In genomic region chr2:218743072-218743471, GRCh38 we compare ENCODE assay signal across 1 cellular context.
TF ChIP-seq lines count a peak whose summit lies in the region.

No MANE protein-coding gene starts in this region.

TF ChIP-seq in GM12878, 131 proteins besides CTCF, POLR2A, EP300 and RAD21 (continued from another document and continues in another):
- TF ChIP-seq, protein P1, sequence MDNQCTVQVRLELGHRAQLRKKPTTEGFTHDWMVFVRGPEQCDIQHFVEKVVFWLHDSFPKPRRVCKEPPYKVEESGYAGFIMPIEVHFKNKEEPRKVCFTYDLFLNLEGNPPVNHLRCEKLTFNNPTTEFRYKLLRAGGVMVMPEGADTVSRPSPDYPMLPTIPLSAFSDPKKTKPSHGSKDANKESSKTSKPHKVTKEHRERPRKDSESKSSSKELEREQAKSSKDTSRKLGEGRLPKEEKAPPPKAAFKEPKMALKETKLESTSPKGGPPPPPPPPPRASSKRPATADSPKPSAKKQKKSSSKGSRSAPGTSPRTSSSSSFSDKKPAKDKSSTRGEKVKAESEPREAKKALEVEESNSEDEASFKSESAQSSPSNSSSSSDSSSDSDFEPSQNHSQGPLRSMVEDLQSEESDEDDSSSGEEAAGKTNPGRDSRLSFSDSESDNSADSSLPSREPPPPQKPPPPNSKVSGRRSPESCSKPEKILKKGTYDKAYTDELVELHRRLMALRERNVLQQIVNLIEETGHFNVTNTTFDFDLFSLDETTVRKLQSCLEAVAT (IDR thresholded peaks at IDR 0.05) = no peak
- peak; percentile 63; the same call in 1 of the 2 replicates for TF ChIP-seq BCL11A (IDR thresholded peaks at IDR 0.05; ENCODE audit: low read depth, low read length)
- no peak for TF ChIP-seq MYB (IDR thresholded peaks at IDR 0.05; ENCODE audit: borderline replicate concordance, low read depth, low read length)
- no peak for TF ChIP-seq BACH1 (IDR thresholded peaks at IDR 0.05; ENCODE audit: borderline replicate concordance)
- no peak for TF ChIP-seq NFYA (IDR thresholded peaks at IDR 0.05; ENCODE audit: borderline replicate concordance, low read depth, low read length)
- TF ChIP-seq CBFB (IDR thresholded peaks at IDR 0.05; ENCODE audit: low read depth) = no peak
- TF ChIP-seq GATAD2B (conservative IDR thresholded peaks at IDR 0.05; ENCODE audit: low read depth) = no peak
- TF ChIP-seq, protein P2, sequence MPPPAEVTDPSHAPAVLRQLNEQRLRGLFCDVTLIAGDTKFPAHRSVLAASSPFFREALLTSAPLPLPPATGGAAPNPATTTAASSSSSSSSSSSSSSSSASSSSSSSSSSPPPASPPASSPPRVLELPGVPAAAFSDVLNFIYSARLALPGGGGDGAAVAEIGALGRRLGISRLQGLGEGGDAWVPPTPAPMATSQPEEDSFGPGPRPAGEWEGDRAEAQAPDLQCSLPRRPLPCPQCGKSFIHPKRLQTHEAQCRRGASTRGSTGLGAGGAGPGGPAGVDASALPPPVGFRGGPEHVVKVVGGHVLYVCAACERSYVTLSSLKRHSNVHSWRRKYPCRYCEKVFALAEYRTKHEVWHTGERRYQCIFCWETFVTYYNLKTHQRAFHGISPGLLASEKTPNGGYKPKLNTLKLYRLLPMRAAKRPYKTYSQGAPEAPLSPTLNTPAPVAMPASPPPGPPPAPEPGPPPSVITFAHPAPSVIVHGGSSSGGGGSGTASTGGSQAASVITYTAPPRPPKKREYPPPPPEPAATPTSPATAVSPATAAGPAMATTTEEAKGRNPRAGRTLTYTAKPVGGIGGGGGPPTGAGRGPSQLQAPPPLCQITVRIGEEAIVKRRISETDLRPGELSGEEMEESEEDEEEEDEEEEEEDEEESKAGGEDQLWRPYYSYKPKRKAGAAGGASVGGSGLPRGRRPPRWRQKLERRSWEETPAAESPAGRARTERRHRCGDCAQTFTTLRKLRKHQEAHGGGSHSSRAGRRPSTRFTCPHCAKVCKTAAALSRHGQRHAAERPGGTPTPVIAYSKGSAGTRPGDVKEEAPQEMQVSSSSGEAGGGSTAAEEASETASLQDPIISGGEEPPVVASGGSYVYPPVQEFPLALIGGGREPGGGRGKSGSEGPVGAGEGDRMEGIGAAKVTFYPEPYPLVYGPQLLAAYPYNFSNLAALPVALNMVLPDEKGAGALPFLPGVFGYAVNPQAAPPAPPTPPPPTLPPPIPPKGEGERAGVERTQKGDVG (CRISPR knock-in tag; IDR thresholded peaks at IDR 0.05) = no peak
- TF ChIP-seq IRF4 (IDR thresholded peaks at IDR 0.05; ENCODE audit: low read depth, low read length) = peak; percentile 74; the same call in 1 of the 2 replicates
- no peak for TF ChIP-seq NR2C2 (IDR thresholded peaks at IDR 0.05; ENCODE audit: borderline replicate concordance, control insufficient read depth, insufficient read length, low read depth)
- TF ChIP-seq JUNB (IDR thresholded peaks at IDR 0.05) = peak; percentile 83
- TF ChIP-seq SKIL (IDR thresholded peaks at IDR 0.05; ENCODE audit: low read depth, poor library complexity, severe bottlenecking) = no peak
- no peak for TF ChIP-seq SIX5 (IDR thresholded peaks at IDR 0.05; ENCODE audit: low read depth, low read length, severe bottlenecking)
- no peak for TF ChIP-seq TCF12 (IDR thresholded peaks at IDR 0.05; ENCODE audit: low read depth, low read length)
- peak; percentile 20 for TF ChIP-seq BCL3 (IDR thresholded peaks at IDR 0.05; ENCODE audit: borderline replicate concordance, insufficient read depth, low read depth, low read length, poor library complexity, severe bottlenecking)
- no peak for TF ChIP-seq MYC (IDR thresholded peaks at IDR 0.05; ENCODE audit: insufficient read depth, insufficient read length, insufficient replicate concordance, low read length, severe bottlenecking)
- peak; percentile 68 for TF ChIP-seq ATF2 (IDR thresholded peaks at IDR 0.05; ENCODE audit: low read length)
- no peak for TF ChIP-seq PRDM15 (CRISPR knock-in tag; IDR thresholded peaks at IDR 0.05)
- no peak for TF ChIP-seq CEBPB (IDR thresholded peaks at IDR 0.05; ENCODE audit: borderline replicate concordance in 1 of 2, low read depth in 2 of 2, low read length in 2 of 2)
- TF ChIP-seq ZNF622 (IDR thresholded peaks at IDR 0.05) = no peak
- no peak for TF ChIP-seq ZBTB40 (IDR thresholded peaks at IDR 0.05; ENCODE audit: borderline replicate concordance)
- TF ChIP-seq BMI1 (IDR thresholded peaks at IDR 0.05; ENCODE audit: borderline replicate concordance) = 0 out of 2 replicates have a peak, but pooled peaks have one; percentile 15
- no peak for TF ChIP-seq SMARCA5 (IDR thresholded peaks at IDR 0.05)
- no peak for TF ChIP-seq RB1 (IDR thresholded peaks at IDR 0.05; ENCODE audit: borderline replicate concordance)
- no peak for TF ChIP-seq POLR2AphosphoS2 (IDR thresholded peaks at IDR 0.05; ENCODE audit: low read depth, low read length)
- TF ChIP-seq, protein P3, sequence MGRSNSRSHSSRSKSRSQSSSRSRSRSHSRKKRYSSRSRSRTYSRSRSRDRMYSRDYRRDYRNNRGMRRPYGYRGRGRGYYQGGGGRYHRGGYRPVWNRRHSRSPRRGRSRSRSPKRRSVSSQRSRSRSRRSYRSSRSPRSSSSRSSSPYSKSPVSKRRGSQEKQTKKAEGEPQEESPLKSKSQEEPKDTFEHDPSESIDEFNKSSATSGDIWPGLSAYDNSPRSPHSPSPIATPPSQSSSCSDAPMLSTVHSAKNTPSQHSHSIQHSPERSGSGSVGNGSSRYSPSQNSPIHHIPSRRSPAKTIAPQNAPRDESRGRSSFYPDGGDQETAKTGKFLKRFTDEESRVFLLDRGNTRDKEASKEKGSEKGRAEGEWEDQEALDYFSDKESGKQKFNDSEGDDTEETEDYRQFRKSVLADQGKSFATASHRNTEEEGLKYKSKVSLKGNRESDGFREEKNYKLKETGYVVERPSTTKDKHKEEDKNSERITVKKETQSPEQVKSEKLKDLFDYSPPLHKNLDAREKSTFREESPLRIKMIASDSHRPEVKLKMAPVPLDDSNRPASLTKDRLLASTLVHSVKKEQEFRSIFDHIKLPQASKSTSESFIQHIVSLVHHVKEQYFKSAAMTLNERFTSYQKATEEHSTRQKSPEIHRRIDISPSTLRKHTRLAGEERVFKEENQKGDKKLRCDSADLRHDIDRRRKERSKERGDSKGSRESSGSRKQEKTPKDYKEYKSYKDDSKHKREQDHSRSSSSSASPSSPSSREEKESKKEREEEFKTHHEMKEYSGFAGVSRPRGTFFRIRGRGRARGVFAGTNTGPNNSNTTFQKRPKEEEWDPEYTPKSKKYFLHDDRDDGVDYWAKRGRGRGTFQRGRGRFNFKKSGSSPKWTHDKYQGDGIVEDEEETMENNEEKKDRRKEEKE (IDR thresholded peaks at IDR 0.05) = no peak
- TF ChIP-seq, protein P4, sequence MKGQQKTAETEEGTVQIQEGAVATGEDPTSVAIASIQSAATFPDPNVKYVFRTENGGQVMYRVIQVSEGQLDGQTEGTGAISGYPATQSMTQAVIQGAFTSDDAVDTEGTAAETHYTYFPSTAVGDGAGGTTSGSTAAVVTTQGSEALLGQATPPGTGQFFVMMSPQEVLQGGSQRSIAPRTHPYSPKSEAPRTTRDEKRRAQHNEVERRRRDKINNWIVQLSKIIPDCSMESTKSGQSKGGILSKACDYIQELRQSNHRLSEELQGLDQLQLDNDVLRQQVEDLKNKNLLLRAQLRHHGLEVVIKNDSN (IDR thresholded peaks at IDR 0.05; ENCODE audit: borderline replicate concordance, extremely low read length, insufficient read depth, low read depth, low read length) = no peak
- TF ChIP-seq ZZZ3 (IDR thresholded peaks at IDR 0.05; ENCODE audit: control insufficient read depth, insufficient read length, low read depth) = no peak
- TF ChIP-seq SMAD1 (IDR thresholded peaks at IDR 0.05; ENCODE audit: low read depth, partially characterized antibody) = no peak
- TF ChIP-seq POU2F2 (IDR thresholded peaks at IDR 0.05; ENCODE audit: borderline replicate concordance, low read depth, low read length) = no peak
- TF ChIP-seq FOS (IDR thresholded peaks at IDR 0.05; ENCODE audit: borderline replicate concordance, extremely low read depth, insufficient read length) = no peak
- no peak for TF ChIP-seq KDM1A (IDR thresholded peaks at IDR 0.05; ENCODE audit: borderline replicate concordance)
- no peak for TF ChIP-seq RELA (IDR thresholded peaks at IDR 0.05; ENCODE audit: borderline replicate concordance, partially characterized antibody)
- TF ChIP-seq CHD1 (IDR thresholded peaks at IDR 0.05; ENCODE audit: low read depth, low read length) = no peak
- TF ChIP-seq EED (IDR thresholded peaks at IDR 0.05; ENCODE audit: low read depth) = peak; percentile 66
- no peak for TF ChIP-seq PAX8 (IDR thresholded peaks at IDR 0.05)
- no peak for TF ChIP-seq SP1 (IDR thresholded peaks at IDR 0.05; ENCODE audit: low read depth, low read length)
- TF ChIP-seq WRNIP1 (IDR thresholded peaks at IDR 0.05; ENCODE audit: borderline replicate concordance, low read depth, low read length) = no peak
